In the genomic region with DNA sequence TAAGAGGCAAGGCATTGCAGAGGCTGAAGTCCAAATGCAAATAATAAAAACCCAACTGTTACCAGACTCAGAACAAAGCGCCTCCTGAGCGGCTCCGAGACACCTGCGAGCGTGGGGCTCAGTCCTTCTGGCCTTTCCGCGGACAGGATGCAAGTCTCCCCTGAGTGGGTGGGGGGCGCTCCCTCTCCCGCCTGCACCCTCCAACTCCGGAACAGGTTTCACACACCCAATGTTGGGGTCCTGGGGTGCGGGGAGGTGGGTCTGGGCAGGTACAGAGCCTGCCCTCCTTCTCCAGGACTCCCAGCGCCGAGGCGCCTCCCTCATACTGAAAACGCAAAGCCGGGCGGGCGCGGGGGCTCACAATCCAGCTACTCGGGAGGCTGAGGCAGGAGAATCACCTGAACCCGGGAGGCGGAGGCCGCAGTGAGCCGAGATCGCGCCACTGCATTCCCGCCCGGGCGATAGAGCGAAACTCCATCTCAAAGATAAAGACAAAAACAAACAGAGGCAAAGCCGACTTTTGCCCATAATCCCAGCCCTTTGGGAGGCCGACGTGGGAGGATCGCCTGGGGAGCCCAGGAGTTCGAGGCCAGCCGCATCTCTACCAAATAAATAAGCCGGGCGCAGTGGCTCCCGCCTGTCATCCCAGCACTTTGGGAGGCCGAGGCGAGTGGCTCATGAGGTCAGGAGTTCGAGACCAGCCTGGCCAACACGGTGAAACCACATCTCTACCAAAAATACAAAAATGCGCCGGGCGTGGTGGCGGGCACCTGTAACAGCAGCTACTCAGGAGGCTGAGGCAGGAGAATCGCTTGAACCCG, we compare ENCODE assay signal across 1 cellular context.
A peak's percentile ranks its signal among the peaks of the same experiment; 100 is the strongest.
TF ChIP-seq lines count a peak whose summit lies in the region.

No MANE protein-coding gene starts in this region.

TF ChIP-seq in K562, 482 proteins besides CTCF, POLR2A, EP300 and RAD21 (continued from another document and continues in another):
- TF ChIP-seq ZNF274 (IDR thresholded peaks at IDR 0.05; ENCODE audit: borderline replicate concordance, low read depth, low read length) (no peak), MED1 (CRISPR knock-in tag; IDR thresholded peaks at IDR 0.05; ENCODE audit: borderline replicate concordance) (no peak), ZNF143 (CRISPR knock-in tag; IDR thresholded peaks at IDR 0.05) (no peak), JUN (IDR thresholded peaks at IDR 0.05; ENCODE audit: borderline replicate concordance, low read depth, low read length) (no peak), JUN (CRISPR knock-in tag; IDR thresholded peaks at IDR 0.05; ENCODE audit: borderline replicate concordance) (0 out of 2 replicates have a peak, but pooled peaks have one; percentile 5), NR4A1 (CRISPR knock-in tag; IDR thresholded peaks at IDR 0.05) (no peak), NR4A1 (tag; IDR thresholded peaks at IDR 0.05) (no peak), CREB1 (IDR thresholded peaks at IDR 0.05) (no peak), CREB1 (CRISPR knock-in tag; IDR thresholded peaks at IDR 0.05) (0 out of 2 replicates have a peak, but pooled peaks have one; percentile 28), TCF3 (CRISPR knock-in tag; IDR thresholded peaks at IDR 0.05) (no peak), CCAR2 (IDR thresholded peaks at IDR 0.05; ENCODE audit: low read depth, low read length) (no peak), DDX20 (tag; IDR thresholded peaks at IDR 0.05; ENCODE audit: low read depth) (no peak), PCBP1 (IDR thresholded peaks at IDR 0.05; ENCODE audit: low read depth, low read length, poor library complexity, severe bottlenecking) (no peak), TAL1 (IDR thresholded peaks at IDR 0.05) (no peak), RBFOX2 (IDR thresholded peaks at IDR 0.05; ENCODE audit: low read depth, low read length) (peak; percentile 25; the same call in 1 of the 2 replicates), ARID2 (IDR thresholded peaks at IDR 0.05) (no peak), ESRRB (CRISPR knock-in tag; IDR thresholded peaks at IDR 0.05; ENCODE audit: borderline replicate concordance) (no peak), CBX8 (IDR thresholded peaks at IDR 0.05; ENCODE audit: borderline replicate concordance, extremely low read depth, low read depth, low read length, poor library complexity, severe bottlenecking) (no peak), OTX1 (CRISPR knock-in tag; IDR thresholded peaks at IDR 0.05) (no peak), NR1H2 (CRISPR knock-in tag; IDR thresholded peaks at IDR 0.05) (no peak), ZNF561 (CRISPR knock-in tag; conservative IDR thresholded peaks at IDR 0.05) (no peak), ZNF253 (CRISPR knock-in tag; conservative IDR thresholded peaks at IDR 0.05) (no peak), ZNF3 (CRISPR knock-in tag; IDR thresholded peaks at IDR 0.05) (no peak), ZSCAN29 (IDR thresholded peaks at IDR 0.05) (0 out of 2 replicates have a peak, but pooled peaks have one; percentile 51), U2AF2 (optimal IDR thresholded peaks at IDR 0.05; ENCODE audit: low read depth, low read length) (no peak), POLR2G (IDR thresholded peaks at IDR 0.05; ENCODE audit: low read depth, low read length) (peak; percentile 54), NCOA4 (IDR thresholded peaks at IDR 0.05; ENCODE audit: partially characterized antibody) (no peak), NR3C1 (CRISPR knock-in tag; IDR thresholded peaks at IDR 0.05) (0 out of 2 replicates have a peak, but pooled peaks have one; percentile 10), EGR1 (conservative IDR thresholded peaks at IDR 0.05) (0 out of 2 replicates have a peak, but pooled peaks have one; percentile 26), ZBTB7A (IDR thresholded peaks at IDR 0.05; ENCODE audit: borderline replicate concordance, control insufficient read depth, low read depth, low read length) (no peak), GATAD2B (IDR thresholded peaks at IDR 0.05; ENCODE audit: borderline replicate concordance) (no peak), ZNF507 (tag; conservative IDR thresholded peaks at IDR 0.05) (no peak), PURB (CRISPR knock-in tag; IDR thresholded peaks at IDR 0.05; ENCODE audit: low read depth) (no peak), BCOR (IDR thresholded peaks at IDR 0.05) (peak; percentile 79; the same call in 1 of the 2 replicates), KAT7 (CRISPR knock-in tag; IDR thresholded peaks at IDR 0.05; ENCODE audit: borderline replicate concordance) (0 out of 2 replicates have a peak, but pooled peaks have one; percentile 56), POLR2AphosphoS2 (IDR thresholded peaks at IDR 0.05; ENCODE audit: low read length) (no peak), CBX1 (IDR thresholded peaks at IDR 0.05; ENCODE audit: low read depth) (peak; percentile 45; the same call in 1 of the 2 replicates), TCF7 (IDR thresholded peaks at IDR 0.05; ENCODE audit: borderline replicate concordance) (no peak), MCM7 (IDR thresholded peaks at IDR 0.05) (no peak), TBP (optimal IDR thresholded peaks at IDR 0.05; ENCODE audit: low read depth, low read length) (no peak), GABPB1 (CRISPR knock-in tag; IDR thresholded peaks at IDR 0.05) (peak; percentile 22; the same call in 1 of the 2 replicates), ZNF696 (CRISPR knock-in tag; conservative IDR thresholded peaks at IDR 0.05) (no peak)
- TF ChIP-seq, protein P1, sequence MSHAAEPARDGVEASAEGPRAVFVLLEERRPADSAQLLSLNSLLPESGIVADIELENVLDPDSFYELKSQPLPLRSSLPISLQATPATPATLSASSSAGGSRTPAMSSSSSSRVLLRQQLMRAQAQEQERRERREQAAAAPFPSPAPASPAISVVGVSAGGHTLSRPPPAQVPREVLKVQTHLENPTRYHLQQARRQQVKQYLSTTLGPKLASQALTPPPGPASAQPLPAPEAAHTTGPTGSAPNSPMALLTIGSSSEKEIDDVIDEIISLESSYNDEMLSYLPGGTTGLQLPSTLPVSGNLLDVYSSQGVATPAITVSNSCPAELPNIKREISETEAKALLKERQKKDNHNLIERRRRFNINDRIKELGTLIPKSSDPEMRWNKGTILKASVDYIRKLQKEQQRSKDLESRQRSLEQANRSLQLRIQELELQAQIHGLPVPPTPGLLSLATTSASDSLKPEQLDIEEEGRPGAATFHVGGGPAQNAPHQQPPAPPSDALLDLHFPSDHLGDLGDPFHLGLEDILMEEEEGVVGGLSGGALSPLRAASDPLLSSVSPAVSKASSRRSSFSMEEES (CRISPR knock-in tag; IDR thresholded peaks at IDR 0.05) = no peak
- TF ChIP-seq, protein P2, sequence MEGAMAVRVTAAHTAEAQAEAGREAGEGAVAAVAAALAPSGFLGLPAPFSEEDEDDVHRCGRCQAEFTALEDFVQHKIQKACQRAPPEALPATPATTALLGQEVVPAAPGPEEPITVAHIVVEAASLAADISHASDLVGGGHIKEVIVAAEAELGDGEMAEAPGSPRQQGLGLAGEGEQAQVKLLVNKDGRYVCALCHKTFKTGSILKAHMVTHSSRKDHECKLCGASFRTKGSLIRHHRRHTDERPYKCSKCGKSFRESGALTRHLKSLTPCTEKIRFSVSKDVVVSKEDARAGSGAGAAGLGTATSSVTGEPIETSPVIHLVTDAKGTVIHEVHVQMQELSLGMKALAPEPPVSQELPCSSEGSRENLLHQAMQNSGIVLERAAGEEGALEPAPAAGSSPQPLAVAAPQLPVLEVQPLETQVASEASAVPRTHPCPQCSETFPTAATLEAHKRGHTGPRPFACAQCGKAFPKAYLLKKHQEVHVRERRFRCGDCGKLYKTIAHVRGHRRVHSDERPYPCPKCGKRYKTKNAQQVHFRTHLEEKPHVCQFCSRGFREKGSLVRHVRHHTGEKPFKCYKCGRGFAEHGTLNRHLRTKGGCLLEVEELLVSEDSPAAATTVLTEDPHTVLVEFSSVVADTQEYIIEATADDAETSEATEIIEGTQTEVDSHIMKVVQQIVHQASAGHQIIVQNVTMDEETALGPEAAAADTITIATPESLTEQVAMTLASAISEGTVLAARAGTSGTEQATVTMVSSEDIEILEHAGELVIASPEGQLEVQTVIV (CRISPR knock-in tag; IDR thresholded peaks at IDR 0.05; ENCODE audit: borderline replicate concordance) = no peak
- TF ChIP-seq, protein P3, sequence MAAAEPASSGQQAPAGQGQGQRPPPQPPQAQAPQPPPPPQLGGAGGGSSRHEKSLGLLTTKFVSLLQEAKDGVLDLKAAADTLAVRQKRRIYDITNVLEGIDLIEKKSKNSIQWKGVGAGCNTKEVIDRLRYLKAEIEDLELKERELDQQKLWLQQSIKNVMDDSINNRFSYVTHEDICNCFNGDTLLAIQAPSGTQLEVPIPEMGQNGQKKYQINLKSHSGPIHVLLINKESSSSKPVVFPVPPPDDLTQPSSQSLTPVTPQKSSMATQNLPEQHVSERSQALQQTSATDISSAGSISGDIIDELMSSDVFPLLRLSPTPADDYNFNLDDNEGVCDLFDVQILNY (CRISPR knock-in tag; IDR thresholded peaks at IDR 0.05) = no peak
- TF ChIP-seq, protein P4, sequence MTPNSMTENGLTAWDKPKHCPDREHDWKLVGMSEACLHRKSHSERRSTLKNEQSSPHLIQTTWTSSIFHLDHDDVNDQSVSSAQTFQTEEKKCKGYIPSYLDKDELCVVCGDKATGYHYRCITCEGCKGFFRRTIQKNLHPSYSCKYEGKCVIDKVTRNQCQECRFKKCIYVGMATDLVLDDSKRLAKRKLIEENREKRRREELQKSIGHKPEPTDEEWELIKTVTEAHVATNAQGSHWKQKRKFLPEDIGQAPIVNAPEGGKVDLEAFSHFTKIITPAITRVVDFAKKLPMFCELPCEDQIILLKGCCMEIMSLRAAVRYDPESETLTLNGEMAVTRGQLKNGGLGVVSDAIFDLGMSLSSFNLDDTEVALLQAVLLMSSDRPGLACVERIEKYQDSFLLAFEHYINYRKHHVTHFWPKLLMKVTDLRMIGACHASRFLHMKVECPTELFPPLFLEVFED (CRISPR knock-in tag; conservative IDR thresholded peaks at IDR 0.05) = no peak
- TF ChIP-seq, protein P5, sequence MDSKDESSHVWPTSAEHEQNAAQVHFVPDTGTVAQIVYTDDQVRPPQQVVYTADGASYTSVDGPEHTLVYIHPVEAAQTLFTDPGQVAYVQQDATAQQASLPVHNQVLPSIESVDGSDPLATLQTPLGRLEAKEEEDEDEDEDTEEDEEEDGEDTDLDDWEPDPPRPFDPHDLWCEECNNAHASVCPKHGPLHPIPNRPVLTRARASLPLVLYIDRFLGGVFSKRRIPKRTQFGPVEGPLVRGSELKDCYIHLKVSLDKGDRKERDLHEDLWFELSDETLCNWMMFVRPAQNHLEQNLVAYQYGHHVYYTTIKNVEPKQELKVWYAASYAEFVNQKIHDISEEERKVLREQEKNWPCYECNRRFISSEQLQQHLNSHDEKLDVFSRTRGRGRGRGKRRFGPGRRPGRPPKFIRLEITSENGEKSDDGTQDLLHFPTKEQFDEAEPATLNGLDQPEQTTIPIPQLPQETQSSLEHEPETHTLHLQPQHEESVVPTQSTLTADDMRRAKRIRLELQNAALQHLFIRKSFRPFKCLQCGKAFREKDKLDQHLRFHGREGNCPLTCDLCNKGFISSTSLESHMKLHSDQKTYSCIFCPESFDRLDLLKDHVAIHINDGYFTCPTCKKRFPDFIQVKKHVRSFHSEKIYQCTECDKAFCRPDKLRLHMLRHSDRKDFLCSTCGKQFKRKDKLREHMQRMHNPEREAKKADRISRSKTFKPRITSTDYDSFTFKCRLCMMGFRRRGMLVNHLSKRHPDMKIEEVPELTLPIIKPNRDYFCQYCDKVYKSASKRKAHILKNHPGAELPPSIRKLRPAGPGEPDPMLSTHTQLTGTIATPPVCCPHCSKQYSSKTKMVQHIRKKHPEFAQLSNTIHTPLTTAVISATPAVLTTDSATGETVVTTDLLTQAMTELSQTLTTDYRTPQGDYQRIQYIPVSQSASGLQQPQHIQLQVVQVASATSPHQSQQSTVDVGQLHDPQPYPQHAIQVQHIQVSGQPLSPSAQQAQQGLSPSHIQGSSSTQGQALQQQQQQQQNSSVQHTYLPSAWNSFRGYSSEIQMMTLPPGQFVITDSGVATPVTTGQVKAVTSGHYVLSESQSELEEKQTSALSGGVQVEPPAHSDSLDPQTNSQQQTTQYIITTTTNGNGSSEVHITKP (IDR thresholded peaks at IDR 0.05; ENCODE audit: partially characterized antibody) = no peak
- TF ChIP-seq, protein P6, sequence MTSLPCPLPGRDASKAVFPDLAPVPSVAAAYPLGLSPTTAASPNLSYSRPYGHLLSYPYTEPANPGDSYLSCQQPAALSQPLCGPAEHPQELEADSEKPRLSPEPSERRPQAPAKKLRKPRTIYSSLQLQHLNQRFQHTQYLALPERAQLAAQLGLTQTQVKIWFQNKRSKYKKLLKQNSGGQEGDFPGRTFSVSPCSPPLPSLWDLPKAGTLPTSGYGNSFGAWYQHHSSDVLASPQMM (CRISPR knock-in tag; IDR thresholded peaks at IDR 0.05) = no peak
- TF ChIP-seq, protein P7, sequence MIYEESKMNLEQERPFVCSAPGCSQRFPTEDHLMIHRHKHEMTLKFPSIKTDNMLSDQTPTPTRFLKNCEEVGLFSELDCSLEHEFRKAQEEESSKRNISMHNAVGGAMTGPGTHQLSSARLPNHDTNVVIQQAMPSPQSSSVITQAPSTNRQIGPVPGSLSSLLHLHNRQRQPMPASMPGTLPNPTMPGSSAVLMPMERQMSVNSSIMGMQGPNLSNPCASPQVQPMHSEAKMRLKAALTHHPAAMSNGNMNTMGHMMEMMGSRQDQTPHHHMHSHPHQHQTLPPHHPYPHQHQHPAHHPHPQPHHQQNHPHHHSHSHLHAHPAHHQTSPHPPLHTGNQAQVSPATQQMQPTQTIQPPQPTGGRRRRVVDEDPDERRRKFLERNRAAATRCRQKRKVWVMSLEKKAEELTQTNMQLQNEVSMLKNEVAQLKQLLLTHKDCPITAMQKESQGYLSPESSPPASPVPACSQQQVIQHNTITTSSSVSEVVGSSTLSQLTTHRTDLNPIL (CRISPR knock-in tag; IDR thresholded peaks at IDR 0.05) = no peak
- TF ChIP-seq, protein P8, sequence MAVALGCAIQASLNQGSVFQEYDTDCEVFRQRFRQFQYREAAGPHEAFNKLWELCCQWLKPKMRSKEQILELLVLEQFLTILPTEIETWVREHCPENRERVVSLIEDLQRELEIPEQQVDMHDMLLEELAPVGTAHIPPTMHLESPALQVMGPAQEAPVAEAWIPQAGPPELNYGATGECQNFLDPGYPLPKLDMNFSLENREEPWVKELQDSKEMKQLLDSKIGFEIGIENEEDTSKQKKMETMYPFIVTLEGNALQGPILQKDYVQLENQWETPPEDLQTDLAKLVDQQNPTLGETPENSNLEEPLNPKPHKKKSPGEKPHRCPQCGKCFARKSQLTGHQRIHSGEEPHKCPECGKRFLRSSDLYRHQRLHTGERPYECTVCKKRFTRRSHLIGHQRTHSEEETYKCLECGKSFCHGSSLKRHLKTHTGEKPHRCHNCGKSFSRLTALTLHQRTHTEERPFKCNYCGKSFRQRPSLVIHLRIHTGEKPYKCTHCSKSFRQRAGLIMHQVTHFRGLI (CRISPR knock-in tag; IDR thresholded peaks at IDR 0.05) = no peak
- TF ChIP-seq, protein P9, sequence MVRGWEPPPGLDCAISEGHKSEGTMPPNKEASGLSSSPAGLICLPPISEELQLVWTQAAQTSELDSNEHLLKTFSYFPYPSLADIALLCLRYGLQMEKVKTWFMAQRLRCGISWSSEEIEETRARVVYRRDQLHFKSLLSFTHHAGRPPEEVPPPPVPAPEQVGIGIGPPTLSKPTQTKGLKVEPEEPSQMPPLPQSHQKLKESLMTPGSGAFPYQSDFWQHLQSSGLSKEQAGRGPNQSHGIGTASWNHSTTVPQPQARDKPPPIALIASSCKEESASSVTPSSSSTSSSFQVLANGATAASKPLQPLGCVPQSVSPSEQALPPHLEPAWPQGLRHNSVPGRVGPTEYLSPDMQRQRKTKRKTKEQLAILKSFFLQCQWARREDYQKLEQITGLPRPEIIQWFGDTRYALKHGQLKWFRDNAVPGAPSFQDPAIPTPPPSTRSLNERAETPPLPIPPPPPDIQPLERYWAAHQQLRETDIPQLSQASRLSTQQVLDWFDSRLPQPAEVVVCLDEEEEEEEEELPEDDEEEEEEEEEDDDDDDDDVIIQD (CRISPR knock-in tag; IDR thresholded peaks at IDR 0.05) = no peak
